ENCODE assay signal across 9 cellular contexts in the genomic region with DNA sequence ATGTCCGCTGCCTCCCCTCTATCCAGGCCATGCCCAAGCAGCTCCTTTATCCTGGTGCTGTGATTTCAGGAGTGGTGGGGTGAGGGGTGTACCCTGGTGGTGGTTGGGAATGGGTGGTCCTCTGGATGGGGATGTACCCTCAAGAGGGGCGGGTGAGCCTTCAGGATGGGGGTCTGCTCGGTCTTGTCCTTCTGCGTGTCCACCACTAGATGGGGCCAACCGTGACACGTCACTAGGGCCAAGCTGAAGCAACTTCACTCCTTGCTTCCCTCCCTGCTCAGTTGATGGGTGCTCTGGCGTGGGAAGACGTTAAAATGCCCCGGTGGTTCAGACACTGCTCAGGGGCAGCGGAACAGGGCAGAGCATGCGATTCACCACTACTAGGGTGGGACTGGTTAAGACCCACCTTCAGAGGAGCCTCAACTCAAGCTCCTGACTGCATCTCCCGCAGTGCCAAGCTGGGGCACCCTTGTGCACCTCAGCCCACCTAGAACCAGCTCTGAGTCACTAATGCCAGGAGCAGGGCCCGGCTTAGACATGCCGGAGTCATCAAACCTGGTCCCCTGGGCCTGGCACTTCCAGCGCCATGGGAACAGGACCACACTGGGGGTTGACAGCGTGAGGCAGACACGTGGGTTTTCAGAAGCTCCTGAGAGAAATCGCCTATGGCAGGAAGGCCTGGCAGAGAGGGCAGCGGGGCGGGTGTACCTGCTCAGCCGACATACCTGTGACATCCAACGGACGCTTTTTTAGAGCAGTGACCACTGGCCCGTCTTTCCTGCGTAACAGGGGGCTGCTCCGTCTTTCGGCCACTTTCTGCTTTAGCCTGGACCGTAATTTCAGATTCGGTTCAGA.
DNase-seq lines count a peak whose midpoint lies in the region; ATAC-seq, FAIRE-seq and TF ChIP-seq lines count a peak whose summit lies in the region.
"Had no signal": no experiment of that assay in that cellular context is flagged by ENCODE, and none has a peak within 500 bp of the region (broad histone marks: within the 10 kb centered on the region; RNA-seq: fewer than 3 reads in every experiment).

No MANE protein-coding gene starts in this region.

- H3K27ac Mint-ChIP-seq in activated CD8-positive, alpha-beta memory T cell treated with anti-CD3 and anti-CD28 coated beads, Interleukin-2, amount 10 ng/mL, durations not matched to agents 7 days and 5 days: no peak overlapping the region

- H3K4me3 ChIP-seq in Jurkat, Clone E6-1 (ENCODE audit: low read length): no peak overlapping the region
- no peak overlapping the region for H3K4me3 ChIP-seq in pancreas

- TF ChIP-seq CTCF in foreskin keratinocyte (conservative IDR thresholded peaks at IDR 0.05) (peak; percentile 60), pancreas (IDR thresholded peaks at IDR 0.05) (peak; percentile 22 to 47 (median 30))

- H3K27me3 Mint-ChIP-seq in activated CD8-positive, alpha-beta memory T cell treated with anti-CD3 and anti-CD28 coated beads, Interleukin-2, amount 10 ng/mL, durations not matched to agents 7 days and 5 days: no peaks in the 10 kb centered on the region

- FAIRE-seq in pancreas (lab: Jason Lieb, UNC): no peak
- FAIRE-seq: G401.6 had no signal

- H3K4me3 Mint-ChIP-seq in activated CD8-positive, alpha-beta memory T cell treated with anti-CD3 and anti-CD28 coated beads, Interleukin-2, amount 10 ng/mL, durations not matched to agents 7 days and 5 days: no peak overlapping the region

- peak; percentile 45 for ATAC-seq in activated CD8-positive, alpha-beta memory T cell treated with anti-CD3 and anti-CD28 coated beads, Interleukin-2, amount 10 ng/mL, durations not matched to agents 7 days and 5 days
- peak; percentile 41 for ATAC-seq in foreskin keratinocyte
- ATAC-seq in pancreas: peak in 3 of 4 donors; percentile 76 to 84 (median 78)
- no peak for ATAC-seq in GM18520 (IDR thresholded peaks at IDR 0.05; ENCODE audit: unreplicated experiment)
- no peak for ATAC-seq in GM19023 (IDR thresholded peaks at IDR 0.05; ENCODE audit: unreplicated experiment)

- no peaks in the 10 kb centered on the region for H3K27me3 ChIP-seq in foreskin keratinocyte
- H3K27me3 ChIP-seq in pancreas: no peaks in the 10 kb centered on the region

- intact Hi-C loops in pancreas (cut with DNase I): no loop called here

- WGBS in pancreas, 2 donors: 82 to 84% methylated on average over 29 of the region's 29 CpGs

- CTCF ChIA-PET in activated CD8-positive, alpha-beta memory T cell treated with anti-CD3 and anti-CD28 coated beads, Interleukin-2, amount 10 ng/mL, durations not matched to agents 7 days and 5 days (lab: Charles Lee): interaction anchor here (0.7 to 2.2 kb wide), 6 partner anchors 9 to 122 kb away, joined by 3 to 12 read pairs (median 3); no protein-coding TSS in a partner anchor

- no peaks in the 10 kb centered on the region for H3K9me3 ChIP-seq in pancreas

- H3K4me1 Mint-ChIP-seq in activated CD8-positive, alpha-beta memory T cell treated with anti-CD3 and anti-CD28 coated beads, Interleukin-2, amount 10 ng/mL, durations not matched to agents 7 days and 5 days: peaks cover 17% of the 10 kb centered on the region

- peaks cover 13% of the 10 kb centered on the region for H3K36me3 Mint-ChIP-seq in activated CD8-positive, alpha-beta memory T cell treated with anti-CD3 and anti-CD28 coated beads, Interleukin-2, amount 10 ng/mL, durations not matched to agents 7 days and 5 days

- H3K27ac ChIP-seq in foreskin keratinocyte: no peak overlapping the region
- H3K27ac ChIP-seq in pancreas: no peak overlapping the region

- peaks cover 0 to 12% (median 0%) of the 10 kb centered on the region in 3 donors for H3K36me3 ChIP-seq in pancreas

- no peaks in the 10 kb centered on the region for H3K4me1 ChIP-seq in foreskin keratinocyte
- H3K4me1 ChIP-seq in pancreas: no peaks in the 10 kb centered on the region

- H3K9me3 Mint-ChIP-seq in activated CD8-positive, alpha-beta memory T cell treated with anti-CD3 and anti-CD28 coated beads, Interleukin-2, amount 10 ng/mL, durations not matched to agents 7 days and 5 days (ENCODE audit: low read depth): no peaks in the 10 kb centered on the region

- peak; percentile 27 for DNase-seq in NCI-H146 (lab: John Stamatoyannopoulos, UW)
- DNase-seq in NCI-H146 treated with DMSO at 0.1 percent for 48 hours (lab: John Stamatoyannopoulos, UW; ENCODE audit: unreplicated experiment): no peak
- peak; percentile 46 for DNase-seq in Jurkat, Clone E6-1 (ENCODE audit: low read depth, low spot score)
- DNase-seq in activated CD8-positive, alpha-beta memory T cell treated with anti-CD3 and anti-CD28 coated beads, Interleukin-2, amount 10 ng/mL, durations not matched to agents 7 days and 5 days: peak; percentile 45
- DNase-seq in foreskin keratinocyte: peak in 1 of 2 donors; percentile 0
- peak in 2 of 6 donors; percentile 41 for DNase-seq in pancreas

Comparison
In these comparisons a context has a peak if more than half of its experiments do, and no peak if none do; other contexts are left out.
1. ATAC-seq: peak in activated CD8-positive, alpha-beta memory T cell treated with anti-CD3 and anti-CD28 coated beads, Interleukin-2, amount 10 ng/mL, durations not matched to agents 7 days and 5 days (single experiment), foreskin keratinocyte (single experiment) and pancreas (3 of 4); none in GM18520 (single experiment) and GM19023 (single experiment).